Comparison of ENCODE assay signal across 17 cellular contexts in the genomic region with DNA sequence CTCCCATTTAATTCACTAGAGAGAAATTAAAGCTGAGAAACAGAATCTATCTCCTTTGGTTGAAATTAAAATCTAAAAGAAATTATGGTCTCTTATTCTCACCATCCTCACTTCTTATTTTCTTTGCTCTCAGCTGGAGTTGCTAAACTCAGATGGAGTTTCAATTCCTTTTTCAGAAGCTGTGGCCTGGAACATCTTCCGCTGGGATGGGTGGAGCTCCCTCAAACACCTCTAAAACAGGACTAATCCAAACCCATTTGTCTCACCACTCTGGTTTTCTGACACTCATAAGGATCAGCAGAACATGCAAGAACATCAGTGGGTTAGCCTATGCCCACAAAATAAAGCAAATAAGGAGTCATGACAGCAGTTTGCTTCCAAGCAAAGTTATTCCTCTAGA. TPM values are rescaled to one million over a fixed set of nuclear protein-coding genes. Genes with fewer than 3 reads are reported as not detected.
A peak's percentile ranks its signal among the peaks of the same experiment; 100 is the strongest.
DNase-seq lines count a peak whose midpoint lies in the region; ATAC-seq and TF ChIP-seq lines count a peak whose summit lies in the region.
"Had no signal": no experiment of that assay in that cellular context is flagged by ENCODE, and none has a peak within 500 bp of the region (broad histone marks: within the 10 kb centered on the region; RNA-seq: fewer than 3 reads in every experiment).

No MANE protein-coding gene starts in this region.

- peaks cover 1% of the 10 kb centered on the region for H3K36me3 Mint-ChIP-seq in IgD-negative memory B cell

- H3K4me1 ChIP-seq in mucosa of descending colon (ENCODE audit: low read depth), result no peaks in the 10 kb centered on the region
- H3K4me1 ChIP-seq: lower lobe of right lung, sigmoid colon had no signal

- intact Hi-C loops in mucosa of descending colon (cut with DNase I, micrococcal nuclease), result no loop called here

- H3K4me1 Mint-ChIP-seq in IgD-negative memory B cell, result peaks cover 37 to 48% (median 41%) of the 10 kb centered on the region in 3 donors

- DNase-seq in pons (ENCODE audit: low spot score) (peak; percentile 29), AG08395 (ENCODE audit: low spot score) (no peak), mucosa of descending colon (no peak)
- DNase-seq: activated naive CD8-positive, alpha-beta T cell treated with anti-CD3 and anti-CD28 coated beads for 36 hours; endodermal cell; foreskin fibroblast; lower lobe of right lung; NCI-H1092 treated with DMSO at 0.1 percent for 48 hours; NCI-H510A; sigmoid colon; stimulated activated CD4-positive, alpha-beta T cell treated with anti-CD3 and anti-CD28 coated beads, Interleukin-4, amount 100 ng/mL, for 1 hour had no signal

- TF ChIP-seq CTCF in mucosa of descending colon (IDR thresholded peaks at IDR 0.05), result no peak

- H3K4me3 Mint-ChIP-seq in IgD-negative memory B cell, result peak overlapping the region in 3 of 4 donors; percentile 58 to 91 (median 83)
- H3K4me3 Mint-ChIP-seq: activated naive CD8-positive, alpha-beta T cell treated with anti-CD3 and anti-CD28 coated beads for 36 hours; endodermal cell; T-helper 1 cell treated with Interleukin-12 subunit alpha and Interleukin-12 subunit beta and Interleukin-4 antibody, amounts not matched to agents 30 μg/mL and 1 μg/mL, for 36 hours had no signal

- H3K27ac Mint-ChIP-seq in IgD-negative memory B cell, result peak overlapping the region in 2 of 3 donors; percentile 37 to 49
- H3K27ac Mint-ChIP-seq: activated naive CD8-positive, alpha-beta T cell treated with anti-CD3 and anti-CD28 coated beads for 36 hours; endodermal cell; T-helper 1 cell treated with Interleukin-12 subunit alpha and Interleukin-12 subunit beta and Interleukin-4 antibody, amounts not matched to agents 30 μg/mL and 1 μg/mL, for 36 hours had no signal

- H3K36me3 ChIP-seq in mucosa of descending colon (ENCODE audit: low read depth), result no peaks in the 10 kb centered on the region
- H3K36me3 ChIP-seq: cardiac muscle cell, lower lobe of right lung, sigmoid colon had no signal

- H3K9me3 Mint-ChIP-seq in IgD-negative memory B cell, result peaks cover 7 to 20% (median 8%) of the 10 kb centered on the region in 3 donors
- H3K9me3 Mint-ChIP-seq: endodermal cell had no signal

- peak; percentile 71 for ATAC-seq in GM18868 (IDR thresholded peaks at IDR 0.05; ENCODE audit: unreplicated experiment)
- peak; percentile 64 for ATAC-seq in GM21825 (IDR thresholded peaks at IDR 0.05; ENCODE audit: unreplicated experiment)
- ATAC-seq in mucosa of descending colon, result no peak
- no peak for ATAC-seq in HG02798 (IDR thresholded peaks at IDR 0.05; ENCODE audit: poor library complexity, unreplicated experiment)
- ATAC-seq: lower lobe of right lung had no signal

- H3K4me3 ChIP-seq in mucosa of descending colon, result no peak overlapping the region
- H3K4me3 ChIP-seq: cardiac muscle cell, lower lobe of right lung, sigmoid colon had no signal

- H3K27me3 Mint-ChIP-seq in IgD-negative memory B cell, result no peaks in the 10 kb centered on the region
- H3K27me3 Mint-ChIP-seq: activated naive CD8-positive, alpha-beta T cell treated with anti-CD3 and anti-CD28 coated beads for 36 hours had no signal

- H3K9me3 ChIP-seq in mucosa of descending colon, result no peaks in the 10 kb centered on the region
- H3K9me3 ChIP-seq: lower lobe of right lung, sigmoid colon had no signal

RNA-seq across cellular contexts. Expression of a gene that starts 39.6 kb away (rescaled TPM):
- 12.3 TPM for polyA plus RNA-seq in IgD-negative memory B cell
- total RNA-seq in mucosa of descending colon, result 10 to 100 TPM in 2 of 3 donors, 1 to 10 TPM in 1; 5.7 to 15.6 (median 11.2) TPM

Comparison
In these comparisons a context has a peak if more than half of its experiments do, and no peak if none do; other contexts are left out.
1. ATAC-seq: peak in GM18868 (single experiment) and GM21825 (single experiment); none in mucosa of descending colon (single experiment) and HG02798 (single experiment).